9 cellular contexts compared by ENCODE assay signal in the genomic region with DNA sequence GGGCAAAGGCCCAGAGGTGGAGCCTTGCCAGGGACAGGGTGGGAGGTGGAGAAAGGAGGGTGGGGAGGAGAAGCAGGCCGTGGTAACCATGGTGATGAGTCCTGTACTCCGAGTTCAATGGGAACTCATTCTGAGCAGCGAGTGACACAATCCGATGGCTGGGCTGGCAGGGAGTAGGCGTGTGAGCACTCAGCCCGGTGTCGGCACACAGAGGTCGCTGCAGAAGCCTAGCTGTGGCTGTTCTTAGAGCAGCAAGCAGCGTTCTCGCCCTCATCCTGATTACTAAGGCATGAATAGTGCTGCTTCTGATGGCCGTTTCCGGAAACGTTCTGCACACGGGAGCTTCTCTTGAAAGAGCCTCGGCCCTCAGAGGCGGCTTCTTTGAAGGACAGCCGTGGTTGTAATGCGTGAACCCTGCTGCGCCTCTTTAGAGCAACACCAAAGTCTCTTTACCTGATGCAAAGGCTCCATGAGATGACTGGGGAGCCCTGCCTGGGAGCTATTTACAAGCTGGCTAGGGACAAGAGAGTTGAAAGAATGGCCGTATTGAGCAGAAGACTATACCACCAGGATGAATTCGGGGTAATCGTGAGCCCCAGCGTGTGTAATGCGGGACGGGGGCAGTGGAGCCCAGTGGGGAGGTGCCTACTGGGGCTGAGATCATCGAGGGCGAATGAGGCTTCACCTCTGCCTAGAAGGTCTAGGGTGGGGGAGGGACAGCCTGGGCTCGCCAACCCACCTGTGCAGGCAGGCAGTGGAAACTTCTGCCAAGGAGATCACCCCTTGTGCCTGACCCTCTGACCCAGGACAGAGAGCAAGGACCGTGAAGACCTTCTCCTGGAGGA.
DNase-seq lines count a peak whose midpoint lies in the region; ATAC-seq, FAIRE-seq and TF ChIP-seq lines count a peak whose summit lies in the region.
"Had no signal": no experiment of that assay in that cellular context is flagged by ENCODE, and none has a peak within 500 bp of the region (broad histone marks: within the 10 kb centered on the region; RNA-seq: fewer than 3 reads in every experiment).

No MANE protein-coding gene starts in this region.

- no peak for ATAC-seq in HG03439 (IDR thresholded peaks at IDR 0.05; ENCODE audit: unreplicated experiment)
- ATAC-seq in GM21825 (IDR thresholded peaks at IDR 0.05; ENCODE audit: unreplicated experiment) = no peak
- no peak for ATAC-seq in HG02981 (IDR thresholded peaks at IDR 0.05; ENCODE audit: unreplicated experiment)
- ATAC-seq: HCT116 had no signal

- H3K27me3 ChIP-seq in GM23248 (replicated peaks; ENCODE audit: insufficient read depth) = peaks cover 13% of the 10 kb centered on the region

- DNase-seq in GM23248 (peak; percentile 40), NCI-H748 (lab: John Stamatoyannopoulos, UW; ENCODE audit: unreplicated experiment) (peak; percentile 83), fibroblast of mammary gland (ENCODE audit: low read depth) (peak; percentile 1), retina (peak; percentile 80), GM12891 (ENCODE audit: insufficient read length, low spot score) (no peak)

- 1 to 2% methylated on average over 23 to 28 of the region's 29 CpGs for WGBS in GM23248 (ENCODE audit: low coverage in 1 of 2, low lambda C conversion rate in 2 of 2, missing lambda C conversion rate in 2 of 2), 2 experiments

- no peak overlapping the region for H3K4me2 ChIP-seq in GM23248 (ENCODE audit: unreplicated experiment)

- H3K9me3 ChIP-seq in GM23248 (ENCODE audit: low read depth) = no peaks in the 10 kb centered on the region

- no peaks in the 10 kb centered on the region for H3F3A ChIP-seq in GM23248 (ENCODE audit: insufficient read depth)

- no peaks in the 10 kb centered on the region for H4K20me1 ChIP-seq in GM23248 (ENCODE audit: insufficient read depth)

- no peak overlapping the region for H3K27ac ChIP-seq in GM23248

- H3K4me1 ChIP-seq in GM23248 (ENCODE audit: insufficient read depth) = no peaks in the 10 kb centered on the region

- TF ChIP-seq CTCF in fibroblast of mammary gland (conservative IDR thresholded peaks at IDR 0.05; ENCODE audit: control insufficient read depth, insufficient read depth, low read depth, low read length) = no peak

- H2AFZ ChIP-seq in GM23248 = no peak overlapping the region

- H3K9me2 ChIP-seq in GM23248 (ENCODE audit: insufficient read depth) = no peaks in the 10 kb centered on the region

- in situ Hi-C loops in GM23248 (cut with MboI) = no loop called here

- no peak overlapping the region for H3K9ac ChIP-seq in GM23248

- H3K4me3 ChIP-seq in GM23248 (no peak overlapping the region), fibroblast of mammary gland (ENCODE audit: control insufficient read depth, low read depth, low read length) (no peak overlapping the region)

- no peak for TF ChIP-seq POLR2A in GM12891 (IDR thresholded peaks at IDR 0.05; ENCODE audit: low read depth, low read length)

- H3K79me2 ChIP-seq in GM23248 (ENCODE audit: insufficient read depth) = no peaks in the 10 kb centered on the region

- no peaks in the 10 kb centered on the region for H3K36me3 ChIP-seq in GM23248 (ENCODE audit: low read depth)

- no peak for FAIRE-seq in GM12891 (lab: Jason Lieb, UNC)

TF ChIP-seq in GM12891, 5 proteins besides CTCF, POLR2A, EP300 and RAD21:
- no peak for TF ChIP-seq PAX5 (IDR thresholded peaks at IDR 0.05; ENCODE audit: insufficient read depth, low read length, severe bottlenecking)
- no peak for TF ChIP-seq SPI1 (IDR thresholded peaks at IDR 0.05; ENCODE audit: low read depth, low read length)
- TF ChIP-seq POU2F2 (IDR thresholded peaks at IDR 0.05; ENCODE audit: low read depth, low read length) = no peak
